1 cellular context compared by ENCODE assay signal in genomic region chr22:29767289-29768051, GRCh38.
TF ChIP-seq lines count a peak whose summit lies in the region.

Gene UQCR10, plus strand, starts transcription at chr22:29767369. Its CDS starts 30 bp downstream, at chr22:29767399.

TF ChIP-seq in HepG2, 621 proteins besides CTCF, POLR2A, EP300 and RAD21 (continued from another document):
- TF ChIP-seq ZBTB25 (CRISPR knock-in tag; IDR thresholded peaks at IDR 0.05) (no peak), MEF2D (CRISPR knock-in tag; IDR thresholded peaks at IDR 0.05) (no peak; the same call in 1 of the 2 replicates), FOXA1 (IDR thresholded peaks at IDR 0.05) (no peak), FOXA1 (CRISPR knock-in tag; IDR thresholded peaks at IDR 0.05) (no peak), AKAP8 (CRISPR knock-in tag; IDR thresholded peaks at IDR 0.05) (0 out of 2 replicates have a peak, but pooled peaks have one; percentile 48), GATAD1 (CRISPR knock-in tag; IDR thresholded peaks at IDR 0.05) (peak; percentile 80), ZNF605 (CRISPR knock-in tag; IDR thresholded peaks at IDR 0.05) (peak; percentile 21; the same call in 1 of the 2 replicates), CREM (IDR thresholded peaks at IDR 0.05) (peak; percentile 93), CREM (CRISPR knock-in tag; IDR thresholded peaks at IDR 0.05) (no peak), AHR (CRISPR knock-in tag; IDR thresholded peaks at IDR 0.05) (peak; percentile 69; the same call in 1 of the 2 replicates), ZNF318 (CRISPR knock-in tag; IDR thresholded peaks at IDR 0.05) (0 out of 2 replicates have a peak, but pooled peaks have one; percentile 43), SRY (CRISPR knock-in tag; IDR thresholded peaks at IDR 0.05) (peak; percentile 80), MEIS2 (CRISPR knock-in tag; IDR thresholded peaks at IDR 0.05) (peak; percentile 72; the same call in 1 of the 2 replicates), RORA (CRISPR knock-in tag; IDR thresholded peaks at IDR 0.05) (no peak), ZNF589 (CRISPR knock-in tag; conservative IDR thresholded peaks at IDR 0.05) (no peak; the same call in 1 of the 2 replicates), ZNF878 (CRISPR knock-in tag; IDR thresholded peaks at IDR 0.05) (no peak), HMGXB4 (CRISPR knock-in tag; IDR thresholded peaks at IDR 0.05; ENCODE audit: borderline replicate concordance in 1 of 2, low read depth in 1 of 2) (peak in 1 of 2 experiments; percentile 25; a peak in 1 of 4 replicates), DZIP1 (CRISPR knock-in tag; IDR thresholded peaks at IDR 0.05) (no peak), U2AF1 (optimal IDR thresholded peaks at IDR 0.05; ENCODE audit: low read depth, low read length) (peak; percentile 22), CSRNP1 (CRISPR knock-in tag; IDR thresholded peaks at IDR 0.05) (0 out of 2 replicates have a peak, but pooled peaks have one; percentile 65), MAX (IDR thresholded peaks at IDR 0.05) (peak; percentile 19; the same call in 1 of the 2 replicates), YEATS4 (CRISPR knock-in tag; IDR thresholded peaks at IDR 0.05; ENCODE audit: borderline replicate concordance) (peak; percentile 77; the same call in 1 of the 2 replicates), ZBTB42 (CRISPR knock-in tag; IDR thresholded peaks at IDR 0.05) (no peak), NFKBIZ (CRISPR knock-in tag; IDR thresholded peaks at IDR 0.05) (peak; percentile 46; the same call in 1 of the 2 replicates), SOX6 (IDR thresholded peaks at IDR 0.05) (no peak), SOX6 (CRISPR knock-in tag; IDR thresholded peaks at IDR 0.05) (no peak), ARNT2 (CRISPR knock-in tag; IDR thresholded peaks at IDR 0.05; ENCODE audit: low read depth) (no peak)
